8 cellular contexts compared by ENCODE assay signal in the genomic region with DNA sequence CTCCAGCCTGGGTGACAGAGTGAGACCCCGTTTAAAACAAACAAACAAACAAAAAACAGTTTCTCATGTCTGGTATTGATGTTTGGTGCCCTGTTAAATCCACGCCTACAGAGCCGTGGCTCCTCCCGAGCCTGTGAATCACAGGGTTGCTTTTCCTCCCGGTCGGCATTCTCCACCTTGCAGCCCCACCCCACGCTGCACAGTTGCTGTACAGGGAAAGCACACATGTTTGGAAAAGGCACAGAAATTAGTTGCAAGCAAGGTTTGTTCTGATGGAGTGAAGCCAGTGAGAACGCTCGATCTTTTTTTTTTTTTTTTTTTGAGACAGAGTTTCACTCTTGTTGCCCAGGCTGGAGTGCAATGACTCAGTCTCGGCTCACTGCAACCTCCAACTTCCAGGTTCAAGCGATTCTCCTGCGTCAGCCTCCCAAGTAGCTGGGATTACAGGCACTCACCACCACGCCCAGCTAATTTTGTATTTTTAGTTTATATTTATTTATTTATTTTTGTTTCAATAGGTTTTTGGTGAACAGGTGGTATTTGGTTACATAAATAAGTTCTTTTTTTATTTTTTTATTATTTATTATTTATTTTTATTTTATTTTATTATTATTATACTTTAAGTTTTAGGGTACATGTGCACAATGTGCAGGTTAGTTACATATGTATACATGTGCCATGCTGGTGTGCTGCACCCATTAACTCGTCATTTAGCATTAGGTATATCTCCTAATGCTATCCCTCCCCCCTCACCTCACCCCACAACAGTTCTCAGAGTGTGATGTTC. TPM values are rescaled to one million over a fixed set of nuclear protein-coding genes. Genes with fewer than 3 reads are reported as not detected.
A peak's percentile ranks its signal among the peaks of the same experiment; 100 is the strongest.
DNase-seq lines count a peak whose midpoint lies in the region; ATAC-seq and TF ChIP-seq lines count a peak whose summit lies in the region.
"Not testable (repeated sequence)": the region's sequence is repeated elsewhere in the genome, so short reads cannot be mapped to it uniquely, and the experiment has no call there.

No MANE protein-coding gene starts in this region.

- not testable (repeated sequence) for H3K4me1 Mint-ChIP-seq in CD8-positive, alpha-beta T cell (ENCODE audit: low read depth); type B pancreatic cell (ENCODE audit: unreplicated experiment)

- H3K27ac Mint-ChIP-seq in CD8-positive, alpha-beta T cell: peak overlapping the region; percentile 29
- H3K27ac Mint-ChIP-seq in type B pancreatic cell: peak overlapping the region; percentile 85

- H3K4me3 ChIP-seq in CD8-positive, alpha-beta T cell (ENCODE audit: low read depth, low read length); H7 (ENCODE audit: insufficient read depth, low read depth, low read length); Panc1 (ENCODE audit: low read depth in 2 of 2, low read length in 2 of 2): not testable (repeated sequence)

- intact Hi-C loops in CD8-positive, alpha-beta T cell (cut with DNase I, micrococcal nuclease); Panc1 (cut with micrococcal nuclease; ENCODE audit: unreplicated experiment): not testable (repeated sequence)

- H3K36me3 Mint-ChIP-seq in CD8-positive, alpha-beta T cell: peaks cover 36% of the 10 kb centered on the region
- H3K36me3 Mint-ChIP-seq in type B pancreatic cell: peaks cover 18% of the 10 kb centered on the region

- not testable (repeated sequence) for H3K36me3 ChIP-seq in CD8-positive, alpha-beta T cell (ENCODE audit: insufficient read depth, low read length); H7 (replicated peaks; ENCODE audit: control insufficient read depth, insufficient read depth, low read length); Panc1 (ENCODE audit: control insufficient read depth, insufficient read depth, low read length)

- H3K4me1 ChIP-seq in CD8-positive, alpha-beta T cell (ENCODE audit: insufficient read depth, low read length); Panc1 (ENCODE audit: control insufficient read depth, insufficient read depth, low read length): not testable (repeated sequence)

- in situ Hi-C loops in Panc1 (cut with HindIII; ENCODE audit: low pct_unique_long_range_greater_than_20kb, low sequenced_read_pairs): not testable (repeated sequence)

- not testable (repeated sequence) for H3K27ac ChIP-seq in CD8-positive, alpha-beta T cell (ENCODE audit: low read depth, low read length); Panc1 (ENCODE audit: low read length)
- peak overlapping the region; percentile 32 for H3K27ac ChIP-seq in epithelial cell of prostate

- TF ChIP-seq CTCF in CD8-positive, alpha-beta T cell (IDR thresholded peaks at IDR 0.05); Panc1 (IDR thresholded peaks at IDR 0.05); type B pancreatic cell (conservative IDR thresholded peaks at IDR 0.05): not testable (repeated sequence)

- H3K9me3 Mint-ChIP-seq in CD8-positive, alpha-beta T cell; type B pancreatic cell: not testable (repeated sequence)

- ATAC-seq in CD8-positive, alpha-beta T cell: not testable (repeated sequence)
- ATAC-seq in Panc1: peak; percentile 53; the same call in 1 of the 2 replicates

- not testable (repeated sequence) for H3K4me3 Mint-ChIP-seq in CD8-positive, alpha-beta T cell; type B pancreatic cell

- not testable (repeated sequence) for H3K27me3 ChIP-seq in CD8-positive, alpha-beta T cell (ENCODE audit: insufficient read depth, low read length); H7 (ENCODE audit: control insufficient read depth, insufficient read depth, low read length); Panc1 (ENCODE audit: control insufficient read depth, insufficient read depth, low read length)

- H3K27me3 Mint-ChIP-seq in CD8-positive, alpha-beta T cell (ENCODE audit: low read depth); type B pancreatic cell: not testable (repeated sequence)

- not testable (repeated sequence) for H3K9me3 ChIP-seq in CD8-positive, alpha-beta T cell (ENCODE audit: low read length); Panc1 (ENCODE audit: control insufficient read depth, insufficient read depth, low read depth, low read length)

- not testable (repeated sequence) for DNase-seq in CD8-positive, alpha-beta T cell; Panc1 (ENCODE audit: low read depth, low spot score); epithelial cell of prostate (ENCODE audit: low read depth, low spot score); type B pancreatic cell (ENCODE audit: extremely low spot score, unreplicated experiment)
- DNase-seq in H7: peak; percentile 33
- DNase-seq in activated effector memory CD4-positive, alpha-beta T cell treated with anti-CD3 and anti-CD28 coated beads, Interleukin-2, amount 50 U/mL, for 16 hours: peak; percentile 9
- DNase-seq in iris pigment epithelial cell (ENCODE audit: low read depth): peak; percentile 12
- peak; percentile 68 for DNase-seq in mucosa of gallbladder (ENCODE audit: low spot score)

- BruUV-seq in Panc1 (replicated peaks; lab: Mats Ljungman, UMichigan): not testable (repeated sequence)

- CTCF ChIA-PET in CD8-positive, alpha-beta T cell (lab: Charles Lee): interaction anchor here (1.7 kb wide), 1 partner anchor 11 kb away, joined by 4 read pairs; no protein-coding TSS in a partner anchor
- CTCF ChIA-PET in Panc1 (lab: Charles Lee): interaction anchor here (0.5 kb wide), 1 partner anchor 16 kb away, joined by 9 read pairs; no protein-coding TSS in a partner anchor

- POLR2A ChIA-PET in CD8-positive, alpha-beta T cell (lab: Charles Lee); Panc1 (lab: Charles Lee): not testable (repeated sequence)

RNA-seq across cellular contexts. Expression of a gene that starts 16.5 kb away (rescaled TPM):
- 10 to 100 TPM; 16.6 to 20.2 TPM for total RNA-seq in CD8-positive, alpha-beta T cell
- 32.4 and 32.8 TPM in 2 replicates for total RNA-seq in H7 (2014; rRNA removed; shearing (Covaris generic))
- total RNA-seq in Panc1 (2021; ENCODE audit: unreplicated experiment): 62.0 TPM
- 96.6 TPM for polyA plus RNA-seq in Panc1 (2012; ENCODE audit: insufficient read length)
- 19.9 TPM for total RNA-seq in mucosa of gallbladder
- total RNA-seq in type B pancreatic cell (ENCODE audit: low replicate concordance): 18.4 and 26.1 TPM in 2 replicates

RNA-seq across cellular contexts. Expression of a gene that starts 17.0 kb away (rescaled TPM):
- total RNA-seq in CD8-positive, alpha-beta T cell: 1 to 10 TPM; 4.3 to 4.9 TPM
- total RNA-seq in H7 (2014; rRNA removed; shearing (Covaris generic)): 82.5 and 101 TPM in 2 replicates
- total RNA-seq in Panc1 (2021; ENCODE audit: unreplicated experiment) (79.5 TPM), mucosa of gallbladder (30.9 TPM), type B pancreatic cell (ENCODE audit: low replicate concordance) (42.4 and 45.6 TPM in 2 replicates)
- polyA plus RNA-seq in Panc1 (2012; ENCODE audit: insufficient read length): 107 TPM
